ENCODE assay signal across 8 cellular contexts in the genomic region with DNA sequence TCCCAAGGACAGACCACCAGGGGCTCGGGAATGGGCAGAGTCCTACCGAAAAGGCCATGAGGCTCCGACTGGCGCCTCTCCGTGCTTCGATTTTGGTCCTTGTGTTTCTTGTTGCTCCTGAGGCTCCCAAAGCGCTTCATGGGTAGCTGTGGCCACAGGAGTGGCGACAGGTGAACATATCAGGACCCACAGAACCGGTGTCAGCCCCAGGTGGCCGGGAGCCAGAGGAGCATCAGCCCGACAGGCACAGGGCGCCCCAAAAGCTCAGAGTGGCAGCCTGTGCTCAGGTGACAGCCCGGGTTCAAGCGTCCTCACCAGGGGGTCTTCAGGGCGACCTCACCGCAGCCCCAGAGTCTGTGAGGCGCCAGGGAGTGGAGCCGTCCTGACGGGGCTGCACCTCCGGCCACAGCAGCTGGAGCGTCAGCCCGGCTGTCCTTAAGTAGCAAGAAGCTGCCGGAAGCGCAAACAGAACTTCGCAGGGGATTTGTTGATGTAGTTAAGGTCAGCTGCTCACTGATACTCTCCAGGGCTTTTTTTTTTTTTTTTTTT.
A peak's percentile ranks its signal among the peaks of the same experiment; 100 is the strongest.
DNase-seq lines count a peak whose midpoint lies in the region; ATAC-seq and TF ChIP-seq lines count a peak whose summit lies in the region.

No MANE protein-coding gene starts in this region.

- H3K27ac Mint-ChIP-seq in activated T-helper 17 cell treated with anti-CD3 and anti-CD28 coated beads, Interleukin-2, amount 50 U/mL, for 72 hours = no peak overlapping the region

- no peak for DNase-seq in Right ventricle myocardium inferior (ENCODE audit: missing footprints)
- no peak for DNase-seq in cardiac septum (ENCODE audit: low spot score)
- DNase-seq in coronary artery (ENCODE audit: low spot score) = no peak
- DNase-seq in mucosa of descending colon = peak in 1 of 3 donors; percentile 55
- no peak for DNase-seq in activated T-cell treated with anti-CD3 and anti-CD28 coated beads for 4 hours
- no peak for DNase-seq in D341Med (ENCODE audit: low spot score)

- H3K9me3 Mint-ChIP-seq in activated T-helper 17 cell treated with anti-CD3 and anti-CD28 coated beads, Interleukin-2, amount 50 U/mL, for 72 hours = no peaks in the 10 kb centered on the region

- intact Hi-C loops in Right ventricle myocardium inferior (cut with DNase I) (no loop called here), cardiac septum (cut with DNase I) (loop anchor here (5.0 kb wide), 1 partner anchor 104 kb away; no protein-coding TSS in a partner anchor), mucosa of descending colon (cut with DNase I, micrococcal nuclease) (no loop called here)

- H3K4me3 Mint-ChIP-seq in activated T-helper 17 cell treated with anti-CD3 and anti-CD28 coated beads, Interleukin-2, amount 50 U/mL, for 72 hours = no peak overlapping the region

- TF ChIP-seq CTCF in coronary artery (IDR thresholded peaks at IDR 0.05) (no peak), mucosa of descending colon (IDR thresholded peaks at IDR 0.05) (no peak)

- H3K4me1 Mint-ChIP-seq in activated T-helper 17 cell treated with anti-CD3 and anti-CD28 coated beads, Interleukin-2, amount 50 U/mL, for 72 hours = peaks cover 10% of the 10 kb centered on the region

- no peaks in the 10 kb centered on the region for H3K9me3 ChIP-seq in mucosa of descending colon

- no peaks in the 10 kb centered on the region for H3K27me3 Mint-ChIP-seq in activated T-helper 17 cell treated with anti-CD3 and anti-CD28 coated beads, Interleukin-2, amount 50 U/mL, for 72 hours

- H3K36me3 ChIP-seq in mucosa of descending colon (ENCODE audit: low read depth) = no peaks in the 10 kb centered on the region

- H3K4me3 ChIP-seq in coronary artery (peak overlapping the region; percentile 63), mucosa of descending colon (no peak overlapping the region)

- peak; percentile 45 for ATAC-seq in Right ventricle myocardium inferior
- peak; percentile 19 for ATAC-seq in mucosa of descending colon
- no peak for ATAC-seq in activated T-helper 17 cell treated with anti-CD3 and anti-CD28 coated beads, Interleukin-2, amount 50 U/mL, for 72 hours (replicated peaks)
- no peak for ATAC-seq in GM19463 (IDR thresholded peaks at IDR 0.05; ENCODE audit: unreplicated experiment)

- H3K36me3 Mint-ChIP-seq in activated T-helper 17 cell treated with anti-CD3 and anti-CD28 coated beads, Interleukin-2, amount 50 U/mL, for 72 hours (ENCODE audit: low read depth) = no peaks in the 10 kb centered on the region

- peak overlapping the region; percentile 40 to 72 for H3K27ac ChIP-seq in coronary artery

- no peaks in the 10 kb centered on the region for H3K4me1 ChIP-seq in mucosa of descending colon (ENCODE audit: low read depth)

Comparison
In these comparisons a context has a peak if more than half of its experiments do, and no peak if none do; other contexts are left out.
1. ATAC-seq: peak in Right ventricle myocardium inferior (single experiment) and mucosa of descending colon (single experiment); none in activated T-helper 17 cell treated with anti-CD3 and anti-CD28 coated beads, Interleukin-2, amount 50 U/mL, for 72 hours (single experiment) and GM19463 (single experiment).